In the genomic region with DNA sequence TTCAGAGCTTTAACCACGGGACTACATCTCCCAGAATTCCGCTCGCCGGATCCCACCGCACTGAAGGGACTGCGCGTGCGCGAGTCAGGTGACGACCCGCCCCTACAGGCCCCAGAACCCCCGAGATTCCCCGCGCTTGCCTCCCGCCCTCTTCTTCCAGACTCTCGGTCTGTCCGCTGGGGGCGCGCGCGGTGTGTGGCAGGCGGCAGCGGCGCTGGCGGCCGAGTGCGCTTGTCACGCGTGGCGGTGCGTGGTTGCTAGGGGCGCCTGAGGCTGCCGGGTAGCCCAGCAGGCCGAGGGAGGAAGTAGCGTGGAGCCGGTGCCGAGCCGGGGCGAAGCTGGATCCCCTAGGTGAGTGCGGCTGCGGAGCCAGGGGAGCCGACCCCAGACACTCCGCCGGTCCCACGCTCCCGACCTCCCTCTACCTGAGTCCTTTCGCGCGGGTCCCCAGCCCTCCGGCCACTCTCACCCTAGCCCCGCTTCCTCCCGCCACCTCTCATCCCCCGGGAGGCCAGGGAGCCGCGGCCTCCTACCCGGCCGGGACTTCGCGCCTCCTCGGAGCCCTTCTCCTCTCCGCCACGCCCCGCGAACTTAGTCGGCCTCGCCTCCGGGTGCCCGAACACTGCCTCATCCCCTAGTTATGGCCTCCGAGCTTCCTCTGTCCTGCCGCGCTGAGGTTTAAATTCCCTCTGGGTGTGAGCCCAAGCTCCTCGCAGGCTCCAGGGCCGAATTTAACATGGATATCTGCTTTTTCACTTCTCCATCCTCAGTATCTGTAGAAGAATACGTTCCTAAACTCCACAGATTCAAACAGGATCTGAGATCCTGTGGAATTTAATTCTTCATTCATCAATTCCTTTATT, we compare ENCODE assay signal across 8 cellular contexts. TPM values are rescaled to one million over a fixed set of nuclear protein-coding genes. Genes with fewer than 3 reads are reported as not detected.
DNase-seq lines count a peak whose midpoint lies in the region; TF ChIP-seq lines count a peak whose summit lies in the region.

A gene with protein sequence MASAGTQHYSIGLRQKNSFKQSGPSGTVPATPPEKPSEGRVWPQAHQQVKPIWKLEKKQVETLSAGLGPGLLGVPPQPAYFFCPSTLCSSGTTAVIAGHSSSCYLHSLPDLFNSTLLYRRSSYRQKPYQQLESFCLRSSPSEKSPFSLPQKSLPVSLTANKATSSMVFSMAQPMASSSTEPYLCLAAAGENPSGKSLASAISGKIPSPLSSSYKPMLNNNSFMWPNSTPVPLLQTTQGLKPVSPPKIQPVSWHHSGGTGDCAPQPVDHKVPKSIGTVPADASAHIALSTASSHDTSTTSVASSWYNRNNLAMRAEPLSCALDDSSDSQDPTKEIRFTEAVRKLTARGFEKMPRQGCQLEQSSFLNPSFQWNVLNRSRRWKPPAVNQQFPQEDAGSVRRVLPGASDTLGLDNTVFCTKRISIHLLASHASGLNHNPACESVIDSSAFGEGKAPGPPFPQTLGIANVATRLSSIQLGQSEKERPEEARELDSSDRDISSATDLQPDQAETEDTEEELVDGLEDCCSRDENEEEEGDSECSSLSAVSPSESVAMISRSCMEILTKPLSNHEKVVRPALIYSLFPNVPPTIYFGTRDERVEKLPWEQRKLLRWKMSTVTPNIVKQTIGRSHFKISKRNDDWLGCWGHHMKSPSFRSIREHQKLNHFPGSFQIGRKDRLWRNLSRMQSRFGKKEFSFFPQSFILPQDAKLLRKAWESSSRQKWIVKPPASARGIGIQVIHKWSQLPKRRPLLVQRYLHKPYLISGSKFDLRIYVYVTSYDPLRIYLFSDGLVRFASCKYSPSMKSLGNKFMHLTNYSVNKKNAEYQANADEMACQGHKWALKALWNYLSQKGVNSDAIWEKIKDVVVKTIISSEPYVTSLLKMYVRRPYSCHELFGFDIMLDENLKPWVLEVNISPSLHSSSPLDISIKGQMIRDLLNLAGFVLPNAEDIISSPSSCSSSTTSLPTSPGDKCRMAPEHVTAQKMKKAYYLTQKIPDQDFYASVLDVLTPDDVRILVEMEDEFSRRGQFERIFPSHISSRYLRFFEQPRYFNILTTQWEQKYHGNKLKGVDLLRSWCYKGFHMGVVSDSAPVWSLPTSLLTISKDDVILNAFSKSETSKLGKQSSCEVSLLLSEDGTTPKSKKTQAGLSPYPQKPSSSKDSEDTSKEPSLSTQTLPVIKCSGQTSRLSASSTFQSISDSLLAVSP (plus strand): TSS at position 149 of the 863 bp plus-strand sequence. CDS start 26,842 bp downstream, outside the sequence.

- no peaks in the 10 kb centered on the region for H3K27me3 ChIP-seq in MM.1S (replicated peaks; ENCODE audit: insufficient read depth, low read length)
- no peaks in the 10 kb centered on the region for H3K27me3 ChIP-seq in stomach smooth muscle (ENCODE audit: control insufficient read depth in 1 of 2, insufficient read depth in 2 of 2, low read length in 2 of 2)

- H3K9me3 Mint-ChIP-seq in neural crest cell = no peaks in the 10 kb centered on the region

- H3K9me3 ChIP-seq in MM.1S (replicated peaks; ENCODE audit: insufficient read depth, low read length) (no peaks in the 10 kb centered on the region), stomach smooth muscle (ENCODE audit: control insufficient read depth in 2 of 2, low read length in 2 of 2) (no peaks in the 10 kb centered on the region)

- peak within 1 kb of the TSS; percentile 99 for H3K4me3 Mint-ChIP-seq in neural crest cell

- H3K4me2 ChIP-seq in MM.1S (ENCODE audit: low read depth, low read length) = peak within 1 kb of the TSS; percentile 65

- H3K36me3 ChIP-seq in MM.1S (replicated peaks; ENCODE audit: insufficient read depth, low read length) (no peaks in the 10 kb centered on the region), stomach smooth muscle (ENCODE audit: control insufficient read depth in 2 of 2, insufficient read depth in 2 of 2, low read length in 2 of 2) (peaks cover 2% of the 10 kb centered on the region in 2 donors)

- TF ChIP-seq CTCF in MM.1S (IDR thresholded peaks at IDR 0.05; ENCODE audit: low read length) (peak; percentile 83), fibroblast of villous mesenchyme (IDR thresholded peaks at IDR 0.05; ENCODE audit: insufficient read depth, low read depth, low read length) (peak; percentile 73), neural crest cell (conservative IDR thresholded peaks at IDR 0.05) (peak; percentile 86)

- H3F3A ChIP-seq in MM.1S (ENCODE audit: insufficient read depth, low read length) = peaks cover 18% of the 10 kb centered on the region

- no peaks in the 10 kb centered on the region for H4K20me1 ChIP-seq in MM.1S (ENCODE audit: insufficient read depth, low read length)

- peaks cover 50% of the 10 kb centered on the region for H3K79me2 ChIP-seq in MM.1S (ENCODE audit: low read length)

- H3K27me3 Mint-ChIP-seq in neural crest cell (ENCODE audit: low read depth) = no peaks in the 10 kb centered on the region

- H3K4me3 ChIP-seq in MM.1S (ENCODE audit: low read length) (peak within 1 kb of the TSS; percentile 85), fibroblast of villous mesenchyme (ENCODE audit: low read depth, low read length) (peak within 1 kb of the TSS; percentile 95), stomach smooth muscle (ENCODE audit: low read length in 2 of 2) (peak within 1 kb of the TSS; percentile 79 to 87)

- peaks cover 7% of the 10 kb centered on the region for H3K36me3 Mint-ChIP-seq in neural crest cell (ENCODE audit: low read depth)

- peak within 1 kb of the TSS; percentile 87 for H2AFZ ChIP-seq in MM.1S (ENCODE audit: low read length)

- H3K4me1 ChIP-seq in MM.1S (ENCODE audit: low read length) (peaks cover 16% of the 10 kb centered on the region), stomach smooth muscle (ENCODE audit: control insufficient read depth, insufficient read depth, low read length) (peaks cover 3% of the 10 kb centered on the region)

- H3K9me2 ChIP-seq in MM.1S (replicated peaks; ENCODE audit: insufficient read depth, low read length) = no peaks in the 10 kb centered on the region

- peaks cover 21% of the 10 kb centered on the region for H3K4me1 Mint-ChIP-seq in neural crest cell

- peak within 1 kb of the TSS; percentile 92 for H3K9ac ChIP-seq in MM.1S (ENCODE audit: low read length)
- H3K9ac ChIP-seq in stomach smooth muscle (ENCODE audit: low read length in 2 of 2) = peak within 1 kb of the TSS; percentile 69 to 81

- H3K27ac ChIP-seq in MM.1S (ENCODE audit: low read length) (peak within 1 kb of the TSS; percentile 58; the same call in 1 of the 2 replicates), stomach smooth muscle (ENCODE audit: low read length) (peak within 1 kb of the TSS; percentile 64)

- peak within 1 kb of the TSS; percentile 98 for H3K27ac Mint-ChIP-seq in neural crest cell (ENCODE audit: unreplicated experiment)

- DNase-seq in GDM1 (lab: John Stamatoyannopoulos, UW) (peak; percentile 96), HCEC 1CT (peak; percentile 94), MM.1S (peak; percentile 97), SIG-M5 (lab: John Stamatoyannopoulos, UW) (peak; percentile 74), activated gamma-delta T cell (lab: John Stamatoyannopoulos, UW) (peak; percentile 99), fibroblast of villous mesenchyme (ENCODE audit: low read depth) (peak; percentile 96), neural crest cell (ENCODE audit: low read depth, low spot score) (peak; percentile 97)

RNA-seq across cellular contexts. Expression of the gene that starts here (rescaled TPM):
- total RNA-seq in fibroblast of villous mesenchyme = 12.6 and 19.9 TPM in 2 replicates
- total RNA-seq in neural crest cell = 116 and 123 TPM in 2 replicates

Comparison
In these comparisons a context has a peak if more than half of its experiments do, and no peak if none do; other contexts are left out.
1. Peak in every context shown above with its lines: DNase-seq, H3K4me3 ChIP-seq and H3K27ac ChIP-seq.